Comparison of ENCODE assay signal across 8 cellular contexts in the genomic region with DNA sequence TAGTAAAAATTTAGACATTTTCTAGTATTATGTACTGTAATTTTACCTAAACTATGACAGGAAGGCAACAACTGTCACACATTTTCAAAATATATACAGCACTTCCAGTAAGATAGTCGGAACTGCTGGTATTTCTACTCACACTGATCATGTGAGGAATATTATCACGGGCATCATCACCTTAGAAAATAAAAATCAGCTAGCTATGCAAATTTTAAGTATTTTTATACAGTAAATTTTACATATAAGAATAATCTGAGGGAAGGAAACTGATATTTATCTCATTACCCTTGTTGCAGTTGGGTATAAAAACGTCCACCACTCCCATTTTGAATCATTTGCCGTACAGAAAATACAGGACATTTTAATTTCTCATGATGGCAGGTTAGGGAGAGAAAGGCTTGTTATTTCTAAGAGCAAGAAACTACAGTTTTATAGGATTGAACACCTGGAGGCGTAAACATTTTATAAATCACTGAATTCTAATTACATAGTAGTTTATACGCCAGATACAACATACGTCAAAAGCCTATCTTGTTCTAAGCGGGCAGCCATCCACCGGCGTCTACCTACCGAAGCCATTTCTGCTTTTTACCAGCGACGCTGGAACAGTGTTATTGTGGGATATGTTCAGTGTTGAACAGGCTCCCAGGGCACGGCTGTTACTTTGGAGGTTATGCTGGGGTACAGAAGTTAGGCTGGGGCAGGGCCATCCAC. TPM values are rescaled to one million over a fixed set of nuclear protein-coding genes. Genes with fewer than 3 reads are reported as not detected.
DNase-seq lines count a peak whose midpoint lies in the region; ATAC-seq and FAIRE-seq lines count a peak whose summit lies in the region.

No MANE protein-coding gene starts in this region.

- peak overlapping the region; percentile 74 for H3K4me3 ChIP-seq in CD8-positive, alpha-beta memory T cell (ENCODE audit: low read length)
- H3K4me3 ChIP-seq in SJSA1 (peak overlapping the region; percentile 86), neuron (ENCODE audit: low read length) (peak overlapping the region; percentile 99)

- peak; percentile 15 for ATAC-seq in HG03103 (IDR thresholded peaks at IDR 0.05; ENCODE audit: low read depth, unreplicated experiment)
- no peak for ATAC-seq in HG03280 (IDR thresholded peaks at IDR 0.05; ENCODE audit: unreplicated experiment)

- DNase-seq in CD8-positive, alpha-beta memory T cell, result no peak
- DNase-seq in SJSA1 (ENCODE audit: low read depth in 1 of 2, low spot score in 2 of 2), result no peak
- no peak for DNase-seq in epithelial cell of prostate (ENCODE audit: low read depth, low spot score)
- DNase-seq in RCC 7860 (ENCODE audit: low spot score), result no peak
- no peak for DNase-seq in NCI-H1048 (lab: John Stamatoyannopoulos, UW)

- no peaks in the 10 kb centered on the region for H3K9me3 ChIP-seq in CD8-positive, alpha-beta memory T cell (ENCODE audit: low read length)
- H3K9me3 ChIP-seq in SJSA1 (replicated peaks) (no peaks in the 10 kb centered on the region), neuron (ENCODE audit: low read length) (no peaks in the 10 kb centered on the region)

- no peaks in the 10 kb centered on the region for H3K9me3 Mint-ChIP-seq in CD8-positive, alpha-beta memory T cell

- peaks cover 13 to 27% of the 10 kb centered on the region in 2 donors for H3K27me3 Mint-ChIP-seq in CD8-positive, alpha-beta memory T cell

- peaks cover 17% of the 10 kb centered on the region for H3K4me1 ChIP-seq in CD8-positive, alpha-beta memory T cell (ENCODE audit: insufficient read depth, low read length)
- H3K4me1 ChIP-seq in SJSA1 (replicated peaks), result peaks cover 9% of the 10 kb centered on the region
- H3K4me1 ChIP-seq in neuron (ENCODE audit: insufficient read depth, low read length), result peaks cover 18% of the 10 kb centered on the region

- peak overlapping the region; percentile 98 for H2AFZ ChIP-seq in neuron (ENCODE audit: low read depth, low read length)

- H3K4me1 Mint-ChIP-seq in CD8-positive, alpha-beta memory T cell, result peaks cover 16 to 27% (median 27%) of the 10 kb centered on the region in 3 donors

- H3K27me3 ChIP-seq in CD8-positive, alpha-beta memory T cell (ENCODE audit: insufficient read depth, low read length, poor library complexity, severe bottlenecking), result peaks cover 5% of the 10 kb centered on the region
- no peaks in the 10 kb centered on the region for H3K27me3 ChIP-seq in SJSA1 (replicated peaks)
- no peaks in the 10 kb centered on the region for H3K27me3 ChIP-seq in neuron (ENCODE audit: insufficient read depth, low read length)

- H3K27ac ChIP-seq in CD8-positive, alpha-beta memory T cell (ENCODE audit: low read depth, low read length), result peak overlapping the region; percentile 81
- H3K27ac ChIP-seq in SJSA1 (peak overlapping the region; percentile 93), epithelial cell of prostate (peak overlapping the region; percentile 88)

- H3K36me3 Mint-ChIP-seq in CD8-positive, alpha-beta memory T cell, result peaks cover 0 to 6% (median 0%) of the 10 kb centered on the region in 3 donors

- CTCF ChIA-PET in CD8-positive, alpha-beta memory T cell (lab: Charles Lee), result interaction anchor here (1.1 kb wide), 1 partner anchor 27 kb away, joined by 3 read pairs; no protein-coding TSS in a partner anchor

- H3K27ac Mint-ChIP-seq in CD8-positive, alpha-beta memory T cell, result peak overlapping the region; percentile 80 to 96 (median 90)

- peak overlapping the region; percentile 88 to 95 (median 93) for H3K4me3 Mint-ChIP-seq in CD8-positive, alpha-beta memory T cell

- H3K36me3 ChIP-seq in CD8-positive, alpha-beta memory T cell (ENCODE audit: insufficient read depth, low read length), result no peaks in the 10 kb centered on the region
- H3K36me3 ChIP-seq in SJSA1 (peaks cover 8% of the 10 kb centered on the region), neuron (ENCODE audit: insufficient read depth, low read length) (no peaks in the 10 kb centered on the region)

- POLR2A ChIA-PET in CD8-positive, alpha-beta memory T cell (lab: Charles Lee), result no interaction called here

- FAIRE-seq in RCC 7860 (lab: Jason Lieb, UNC), result no peak

RNA-seq across cellular contexts. Expression of gene TNPO1, which starts 0.7 kb away (rescaled TPM):
- 100 to 1,000 TPM; 134 to 137 TPM for total RNA-seq in CD8-positive, alpha-beta memory T cell
- 49.7 TPM for polyA plus RNA-seq in CD8-positive, alpha-beta memory T cell
- total RNA-seq in SJSA1 (2014; rRNA removed; shearing (Covaris generic)), result 185 and 277 TPM in 2 replicates
